ENCODE assay signal across 1 cellular context in genomic region chr21:33695785-33696184, GRCh38.
TF ChIP-seq lines count a peak whose summit lies in the region.

No MANE protein-coding gene starts in this region.

TF ChIP-seq in HepG2, 621 proteins besides CTCF, POLR2A, EP300 and RAD21:
- TF ChIP-seq ETS1 (CRISPR knock-in tag; IDR thresholded peaks at IDR 0.05) (no peak), AGO1 (IDR thresholded peaks at IDR 0.05; ENCODE audit: low read depth, low read length, poor library complexity, severe bottlenecking) (no peak), ZNF407 (CRISPR knock-in tag; IDR thresholded peaks at IDR 0.05; ENCODE audit: not compliant biosample characterization) (no peak), DZIP1 (CRISPR knock-in tag; IDR thresholded peaks at IDR 0.05) (no peak), FOXM1 (CRISPR knock-in tag; IDR thresholded peaks at IDR 0.05) (no peak), E2F1 (CRISPR knock-in tag; IDR thresholded peaks at IDR 0.05) (no peak), SUZ12 (IDR thresholded peaks at IDR 0.05; ENCODE audit: low read depth, low read length) (no peak), ZNF883 (CRISPR knock-in tag; IDR thresholded peaks at IDR 0.05; ENCODE audit: not compliant biosample characterization) (no peak), ZFX (CRISPR knock-in tag; IDR thresholded peaks at IDR 0.05; ENCODE audit: low read depth) (no peak), HOXA3 (CRISPR knock-in tag; IDR thresholded peaks at IDR 0.05) (no peak), KLF15 (CRISPR knock-in tag; IDR thresholded peaks at IDR 0.05; ENCODE audit: borderline replicate concordance) (no peak), CENPBD1 (CRISPR knock-in tag; IDR thresholded peaks at IDR 0.05; ENCODE audit: borderline replicate concordance, low read depth) (no peak), REL (CRISPR knock-in tag; conservative IDR thresholded peaks at IDR 0.05) (no peak), POGK (CRISPR knock-in tag; conservative IDR thresholded peaks at IDR 0.05) (no peak), GPN1 (CRISPR knock-in tag; IDR thresholded peaks at IDR 0.05; ENCODE audit: borderline replicate concordance) (no peak), THAP9 (CRISPR knock-in tag; IDR thresholded peaks at IDR 0.05; ENCODE audit: borderline replicate concordance) (no peak)
TF ChIP-seq in HepG2: peak in this region for 0.
